Comparison of ENCODE assay signal across 6 cellular contexts in genomic region chr19:48964205-48965032, GRCh38. TPM values are rescaled to one million over a fixed set of nuclear protein-coding genes. Genes with fewer than 3 reads are reported as not detected.
DNase-seq lines count a peak whose midpoint lies in the region; ATAC-seq, FAIRE-seq and TF ChIP-seq lines count a peak whose summit lies in the region.

No MANE protein-coding gene starts in this region.

- peaks cover 28 to 55% (median 49%) of the 10 kb centered on the region in 11 experiments for H3K36me3 ChIP-seq in BLaER1 treated with 17β-estradiol and CSF1 and Interleukin-3, amounts not matched to agents 10 nM and 100 nM
- peaks cover 0 to 40% of the 10 kb centered on the region in 2 donors for H3K36me3 ChIP-seq in gastroesophageal sphincter

- peaks cover 23 to 43% (median 36%) of the 10 kb centered on the region in 11 experiments; a peak in 21 of 22 replicates for H4K20me1 ChIP-seq in BLaER1 treated with 17β-estradiol and CSF1 and Interleukin-3, amounts not matched to agents 10 nM and 100 nM

- DNase-seq in NCI-H69 (lab: John Stamatoyannopoulos, UW) (peak; percentile 61), superior temporal gyrus (ENCODE audit: extremely low spot score) (peak; percentile 65), urothelium cell line (ENCODE audit: low spot score) (no peak)

- peak overlapping the region; percentile 80 to 98 (median 92) for H3K4me2 ChIP-seq in BLaER1 treated with 17β-estradiol and CSF1 and Interleukin-3, amounts not matched to agents 10 nM and 100 nM

- 21 to 31% methylated on average over 4 to 9 of the region's 19 CpGs for WGBS in gastroesophageal sphincter (ENCODE audit: low coverage in 1 of 2), 2 donors

- no peak for TF ChIP-seq EP300 in gastroesophageal sphincter (IDR thresholded peaks at IDR 0.05)

- no peaks in the 10 kb centered on the region for H3K27me3 ChIP-seq in BLaER1 treated with 17β-estradiol and CSF1 and Interleukin-3, amounts not matched to agents 10 nM and 100 nM
- H3K27me3 ChIP-seq in gastroesophageal sphincter: no peaks in the 10 kb centered on the region

- H3K4me1 ChIP-seq in BLaER1 treated with 17β-estradiol and CSF1 and Interleukin-3, amounts not matched to agents 10 nM and 100 nM: peaks cover 58 to 86% (median 72%) of the 10 kb centered on the region in 10 experiments
- H3K4me1 ChIP-seq in gastroesophageal sphincter: peaks cover 0 to 60% (median 28%) of the 10 kb centered on the region in 3 donors

- H3K9ac ChIP-seq in BLaER1 treated with 17β-estradiol and CSF1 and Interleukin-3, amounts not matched to agents 10 nM and 100 nM: peak overlapping the region; percentile 80 to 99 (median 87)

- no peak for ATAC-seq in gastroesophageal sphincter
- ATAC-seq in HG02870 (IDR thresholded peaks at IDR 0.05; ENCODE audit: unreplicated experiment): no peak

- H3K4me3 ChIP-seq in BLaER1 treated with 17β-estradiol and CSF1 and Interleukin-3, amounts not matched to agents 10 nM and 100 nM: peak overlapping the region; percentile 42 to 68 (median 54)
- peak overlapping the region; percentile 50 to 88 for H3K4me3 ChIP-seq in gastroesophageal sphincter

- no peak for FAIRE-seq in urothelium cell line (lab: Jason Lieb, UNC)

- H3K27ac ChIP-seq in BLaER1 treated with 17β-estradiol and CSF1 and Interleukin-3, amounts not matched to agents 10 nM and 100 nM: peak overlapping the region; percentile 91 to 99 (median 96)
- H3K27ac ChIP-seq in gastroesophageal sphincter: peak overlapping the region; percentile 85 to 95 (median 93)

- TF ChIP-seq CTCF in gastroesophageal sphincter (IDR thresholded peaks at IDR 0.05): no peak

- no peak for TF ChIP-seq POLR2A in gastroesophageal sphincter (IDR thresholded peaks at IDR 0.05)

- no peaks in the 10 kb centered on the region for H3K9me3 ChIP-seq in BLaER1 treated with 17β-estradiol and CSF1 and Interleukin-3, amounts not matched to agents 10 nM and 100 nM (replicated peaks in 1 of 11)
- H3K9me3 ChIP-seq in gastroesophageal sphincter: no peaks in the 10 kb centered on the region

RNA-seq across cellular contexts. Expression of gene FTL, which starts 0.7 kb away (rescaled TPM):
- total RNA-seq in gastroesophageal sphincter: 1,000 to 10,000 TPM; 2,478 to 4,094 (median 2,824) TPM

RNA-seq across cellular contexts. Expression of gene BAX, which starts 9.7 kb away (rescaled TPM):
- 10 to 100 TPM; 31.5 to 40.8 (median 34.8) TPM for total RNA-seq in gastroesophageal sphincter

RNA-seq across cellular contexts. Expression of gene GYS1, which starts 28.7 kb away (rescaled TPM):
- 10 to 100 TPM; 22.1 to 44.4 (median 38.5) TPM for total RNA-seq in gastroesophageal sphincter

RNA-seq across cellular contexts. Expression of gene RUVBL2, which starts 29.3 kb away (rescaled TPM):
- total RNA-seq in gastroesophageal sphincter: 10 to 100 TPM; 69.4 to 96.5 (median 84.2) TPM

RNA-seq across cellular contexts. Expression of gene DHDH, which starts 30.9 kb away (rescaled TPM):
- under 1 TPM in 1 of 4 donors, not detected in 3; 0.81 TPM for total RNA-seq in gastroesophageal sphincter
